In genomic region chr19:18304194-18304495, GRCh38 we compare ENCODE assay signal across 8 cellular contexts. TPM values are rescaled to one million over a fixed set of nuclear protein-coding genes. Genes with fewer than 3 reads are reported as not detected.
DNase-seq lines count a peak whose midpoint lies in the region; ATAC-seq lines count a peak whose summit lies in the region.

No MANE protein-coding gene starts in this region.

- peaks cover 8% of the 10 kb centered on the region for H3K4me1 ChIP-seq in right cardiac atrium (ENCODE audit: control insufficient read depth, insufficient read depth, low read length)

- H3K4me3 ChIP-seq in right cardiac atrium (ENCODE audit: low read length) = no peak overlapping the region

- WGBS in right cardiac atrium = 11% methylated on average over 2 of the region's 2 CpGs

- POLR2A ChIA-PET in activated CD4-positive, alpha-beta T cell treated with anti-CD3 and anti-CD28 coated beads for 36 hours (lab: Charles Lee) = interaction anchor here (0.6 to 10.5 kb wide), 8 partner anchors 10 to 92 kb away, joined by 3 to 284 read pairs (median 16); partner anchors contain the start of genes IQCN, JUND and LSM4

- peak; percentile 69 for DNase-seq in activated CD4-positive, alpha-beta T cell treated with anti-CD3 and anti-CD28 coated beads for 36 hours
- DNase-seq in activated CD4-positive, alpha-beta T cell treated with anti-CD3 and anti-CD28 coated beads, Interleukin-2, amount 50 U/mL, for 4 hours = no peak
- no peak for DNase-seq in activated CD8-positive, alpha-beta memory T cell treated with anti-CD3 and anti-CD28 coated beads, Interleukin-2, amount 10 ng/mL, durations not matched to agents 7 days and 5 days
- DNase-seq in right cardiac atrium = peak in 1 of 3 donors; percentile 78
- DNase-seq in stimulated activated naive CD8-positive, alpha-beta T cell treated with anti-CD3 and anti-CD28 coated beads, Interleukin-15, Interleukin-2, amounts not matched to agents 100 U/mL and 50 U/mL, for 24 hours = peak; percentile 52
- DNase-seq in activated gamma-delta T cell treated with Interleukin-2 at 50 U/mL for 16 hours = no peak
- no peak for DNase-seq in AG20443 (ENCODE audit: low spot score)

- peak overlapping the region; percentile 84 for H3K4me3 Mint-ChIP-seq in activated CD4-positive, alpha-beta T cell treated with anti-CD3 and anti-CD28 coated beads for 36 hours
- peak overlapping the region; percentile 94 for H3K4me3 Mint-ChIP-seq in activated CD8-positive, alpha-beta memory T cell treated with anti-CD3 and anti-CD28 coated beads, Interleukin-2, amount 10 ng/mL, durations not matched to agents 7 days and 5 days

- no peaks in the 10 kb centered on the region for H3K27me3 ChIP-seq in right cardiac atrium (ENCODE audit: control insufficient read depth, insufficient read depth)

- peak; percentile 15 for ATAC-seq in activated CD4-positive, alpha-beta T cell treated with anti-CD3 and anti-CD28 coated beads for 36 hours
- ATAC-seq in activated CD8-positive, alpha-beta memory T cell treated with anti-CD3 and anti-CD28 coated beads, Interleukin-2, amount 10 ng/mL, durations not matched to agents 7 days and 5 days = peak; percentile 8
- ATAC-seq in right cardiac atrium (no peak), GM21576 (IDR thresholded peaks at IDR 0.05; ENCODE audit: unreplicated experiment) (no peak)
- ATAC-seq in stimulated activated naive CD8-positive, alpha-beta T cell treated with anti-CD3 and anti-CD28 coated beads, Interleukin-15, Interleukin-2, amounts not matched to agents 100 U/mL and 50 U/mL, for 24 hours = no peak

- intact Hi-C loops in activated CD4-positive, alpha-beta T cell treated with anti-CD3 and anti-CD28 coated beads for 36 hours (cut with DNase I, micrococcal nuclease) = loop anchor here (1.0 kb wide), 8 partner anchors 10 to 100 kb away; partner anchors contain the start of genes JUND (in 1 of the 2), LSM4 (in 1 of the 2) and RAB3A (in 1 of the 2)
- intact Hi-C loops in right cardiac atrium (cut with DNase I) = no loop called here

- H3K4me1 Mint-ChIP-seq in activated CD4-positive, alpha-beta T cell treated with anti-CD3 and anti-CD28 coated beads for 36 hours = peaks cover 56% of the 10 kb centered on the region
- peaks cover 44% of the 10 kb centered on the region for H3K4me1 Mint-ChIP-seq in activated CD8-positive, alpha-beta memory T cell treated with anti-CD3 and anti-CD28 coated beads, Interleukin-2, amount 10 ng/mL, durations not matched to agents 7 days and 5 days

- H3K9me3 Mint-ChIP-seq in activated CD4-positive, alpha-beta T cell treated with anti-CD3 and anti-CD28 coated beads for 36 hours (ENCODE audit: low read depth) = no peaks in the 10 kb centered on the region
- no peaks in the 10 kb centered on the region for H3K9me3 Mint-ChIP-seq in activated CD8-positive, alpha-beta memory T cell treated with anti-CD3 and anti-CD28 coated beads, Interleukin-2, amount 10 ng/mL, durations not matched to agents 7 days and 5 days (ENCODE audit: low read depth)

- H3K27ac ChIP-seq in right cardiac atrium (ENCODE audit: low read length) = peak overlapping the region; percentile 99

- no peaks in the 10 kb centered on the region for H3K9me3 ChIP-seq in right cardiac atrium (ENCODE audit: control insufficient read depth, low read length)

- peak overlapping the region; percentile 97 for H3K27ac Mint-ChIP-seq in activated CD4-positive, alpha-beta T cell treated with anti-CD3 and anti-CD28 coated beads for 36 hours
- peak overlapping the region; percentile 99 for H3K27ac Mint-ChIP-seq in activated CD8-positive, alpha-beta memory T cell treated with anti-CD3 and anti-CD28 coated beads, Interleukin-2, amount 10 ng/mL, durations not matched to agents 7 days and 5 days

- CTCF ChIA-PET in activated CD4-positive, alpha-beta T cell treated with anti-CD3 and anti-CD28 coated beads for 36 hours (lab: Charles Lee) = interaction anchor here (0.6 to 5.4 kb wide), 7 partner anchors 12 to 304 kb away, joined by 3 to 81 read pairs (median 4); partner anchors contain the start of genes JUND, LSM4 and SSBP4
- CTCF ChIA-PET in activated CD8-positive, alpha-beta memory T cell treated with anti-CD3 and anti-CD28 coated beads, Interleukin-2, amount 10 ng/mL, durations not matched to agents 7 days and 5 days (lab: Charles Lee) = interaction anchor here (0.8 to 5.8 kb wide), 12 partner anchors 9 to 285 kb away, joined by 3 to 229 read pairs (median 7); partner anchors contain the start of genes JUND, LSM4, REX1BD and SSBP4

- H3K36me3 Mint-ChIP-seq in activated CD4-positive, alpha-beta T cell treated with anti-CD3 and anti-CD28 coated beads for 36 hours (ENCODE audit: low read depth) = peaks cover 31% of the 10 kb centered on the region
- H3K36me3 Mint-ChIP-seq in activated CD8-positive, alpha-beta memory T cell treated with anti-CD3 and anti-CD28 coated beads, Interleukin-2, amount 10 ng/mL, durations not matched to agents 7 days and 5 days = peaks cover 23% of the 10 kb centered on the region

- no peaks in the 10 kb centered on the region for H3K27me3 Mint-ChIP-seq in activated CD4-positive, alpha-beta T cell treated with anti-CD3 and anti-CD28 coated beads for 36 hours
- no peaks in the 10 kb centered on the region for H3K27me3 Mint-ChIP-seq in activated CD8-positive, alpha-beta memory T cell treated with anti-CD3 and anti-CD28 coated beads, Interleukin-2, amount 10 ng/mL, durations not matched to agents 7 days and 5 days

RNA-seq across cellular contexts. Expression of gene LSM4, which starts 18.7 kb away (rescaled TPM):
- total RNA-seq in activated CD4-positive, alpha-beta T cell treated with anti-CD3 and anti-CD28 coated beads for 36 hours = 100 to 1,000 TPM; 269 to 370 TPM
- 100 to 1,000 TPM; 209 to 236 TPM for total RNA-seq in activated CD8-positive, alpha-beta memory T cell treated with anti-CD3 and anti-CD28 coated beads, Interleukin-2, amount 10 ng/mL, durations not matched to agents 7 days and 5 days
- total RNA-seq in right cardiac atrium = 10 to 100 TPM; 55.6 to 77.2 (median 64.8) TPM
- polyA plus RNA-seq in right cardiac atrium = 131 TPM

RNA-seq across cellular contexts. Expression of gene JUND, which starts 22.7 kb away (rescaled TPM):
- total RNA-seq in activated CD4-positive, alpha-beta T cell treated with anti-CD3 and anti-CD28 coated beads for 36 hours = 100 to 1,000 TPM; 254 to 311 TPM
- 100 to 1,000 TPM; 498 to 501 TPM for total RNA-seq in activated CD8-positive, alpha-beta memory T cell treated with anti-CD3 and anti-CD28 coated beads, Interleukin-2, amount 10 ng/mL, durations not matched to agents 7 days and 5 days
- 100 to 1,000 TPM; 117 to 229 (median 122) TPM for total RNA-seq in right cardiac atrium
- 233 TPM for polyA plus RNA-seq in right cardiac atrium

RNA-seq across cellular contexts. Expression of gene IQCN, which starts 29.9 kb away (rescaled TPM):
- total RNA-seq in activated CD4-positive, alpha-beta T cell treated with anti-CD3 and anti-CD28 coated beads for 36 hours = under 1 TPM; 0.40 to 0.43 TPM
- total RNA-seq in activated CD8-positive, alpha-beta memory T cell treated with anti-CD3 and anti-CD28 coated beads, Interleukin-2, amount 10 ng/mL, durations not matched to agents 7 days and 5 days = 1 to 10 TPM; 2.2 to 3.1 TPM
- total RNA-seq in right cardiac atrium = 1 to 10 TPM in 2 of 4 donors, under 1 TPM in 2; 0.65 to 1.4 (median 1.1) TPM
- 5.3 TPM for polyA plus RNA-seq in right cardiac atrium

RNA-seq across cellular contexts. Expression of gene PGPEP1, which starts 36.3 kb away (rescaled TPM):
- total RNA-seq in activated CD4-positive, alpha-beta T cell treated with anti-CD3 and anti-CD28 coated beads for 36 hours = 10 to 100 TPM; 20.0 to 20.9 TPM
- total RNA-seq in activated CD8-positive, alpha-beta memory T cell treated with anti-CD3 and anti-CD28 coated beads, Interleukin-2, amount 10 ng/mL, durations not matched to agents 7 days and 5 days = 10 to 100 TPM; 35.5 to 44.7 TPM
- total RNA-seq in right cardiac atrium = 10 to 100 TPM; 31.3 to 42.0 (median 35.0) TPM
- 17.4 TPM for polyA plus RNA-seq in right cardiac atrium

Comparison
In these comparisons a context has a peak if more than half of its experiments do, and no peak if none do; other contexts are left out.
1. DNase-seq: peak in activated CD4-positive, alpha-beta T cell treated with anti-CD3 and anti-CD28 coated beads for 36 hours (single experiment) and stimulated activated naive CD8-positive, alpha-beta T cell treated with anti-CD3 and anti-CD28 coated beads, Interleukin-15, Interleukin-2, amounts not matched to agents 100 U/mL and 50 U/mL, for 24 hours (single experiment); none in activated CD4-positive, alpha-beta T cell treated with anti-CD3 and anti-CD28 coated beads, Interleukin-2, amount 50 U/mL, for 4 hours (0 of 2), activated CD8-positive, alpha-beta memory T cell treated with anti-CD3 and anti-CD28 coated beads, Interleukin-2, amount 10 ng/mL, durations not matched to agents 7 days and 5 days (single experiment), activated gamma-delta T cell treated with Interleukin-2 at 50 U/mL for 16 hours (single experiment) and AG20443 (single experiment).
2. ATAC-seq: peak in activated CD4-positive, alpha-beta T cell treated with anti-CD3 and anti-CD28 coated beads for 36 hours (single experiment) and activated CD8-positive, alpha-beta memory T cell treated with anti-CD3 and anti-CD28 coated beads, Interleukin-2, amount 10 ng/mL, durations not matched to agents 7 days and 5 days (single experiment); none in right cardiac atrium (0 of 2), stimulated activated naive CD8-positive, alpha-beta T cell treated with anti-CD3 and anti-CD28 coated beads, Interleukin-15, Interleukin-2, amounts not matched to agents 100 U/mL and 50 U/mL, for 24 hours (single experiment) and GM21576 (single experiment).
3. intact Hi-C loops: an anchor here in activated CD4-positive, alpha-beta T cell treated with anti-CD3 and anti-CD28 coated beads for 36 hours (1.0 kb wide); none called in right cardiac atrium.